Comparison of ENCODE assay signal across 16 cellular contexts in genomic region chr1:171161431-171161830, GRCh38. TPM values are rescaled to one million over a fixed set of nuclear protein-coding genes. Genes with fewer than 3 reads are reported as not detected.
"Had no signal": no experiment of that assay in that cellular context is flagged by ENCODE, and none has a peak within 500 bp of the region (broad histone marks: within the 10 kb centered on the region; RNA-seq: fewer than 3 reads in every experiment).

No MANE protein-coding gene starts in this region.

- ATAC-seq: activated CD8-positive, alpha-beta T cell treated with anti-CD3 and anti-CD28 coated beads, Interleukin-2, amount 10 ng/mL, durations not matched to agents 7 days and 5 days; activated naive CD8-positive, alpha-beta T cell treated with anti-CD3 and anti-CD28 coated beads, Interleukin-2, amount 50 U/mL, for 24 hours; activated T-cell treated with anti-CD3 and anti-CD28 coated beads, Interleukin-2, amount 50 U/mL, for 4 hours had no signal

- H3K4me3 ChIP-seq: lung, tibial nerve had no signal

- H3K27ac ChIP-seq: tibial nerve had no signal

- DNase-seq: activated CD4-positive, alpha-beta T cell treated with anti-CD3 and anti-CD28 coated beads, Interleukin-2, amount 10 ng/mL, durations not matched to agents 7 days and 5 days; activated CD8-positive, alpha-beta memory T cell treated with anti-CD3 and anti-CD28 coated beads, Interleukin-2, amount 50 U/mL, for 4 hours; activated CD8-positive, alpha-beta T cell treated with anti-CD3 and anti-CD28 coated beads, Interleukin-2, amount 10 ng/mL, durations not matched to agents 7 days and 5 days; activated effector memory CD4-positive, alpha-beta T cell treated with Interleukin-2 at 50 U/mL for 16 hours; activated naive CD4-positive, alpha-beta T cell treated with anti-CD3 and anti-CD28 coated beads, Interleukin-2, amount 10 ng/mL, durations not matched to agents 7 days and 5 days; activated naive CD8-positive, alpha-beta T cell treated with anti-CD3 and anti-CD28 coated beads, Interleukin-2, amount 50 U/mL, for 24 hours; activated T-cell treated with anti-CD3 and anti-CD28 coated beads, Interleukin-2, amount 50 U/mL, for 4 hours; anterior cingulate cortex; cortex of kidney; occipital lobe; stimulated activated CD4-positive, alpha-beta T cell treated with anti-CD3 and anti-CD28 coated beads, Interleukin-2, amount 100 ng/mL, for 24 hours; T1000 had no signal

- H3K27me3 ChIP-seq: tibial nerve had no signal

- H3K36me3 ChIP-seq: tibial nerve had no signal

- H3K9me3 ChIP-seq: tibial nerve had no signal

RNA-seq across cellular contexts. Expression of gene FMO2, which starts 23.7 kb away (rescaled TPM):
- total RNA-seq: activated CD4-positive, alpha-beta T cell treated with anti-CD3 and anti-CD28 coated beads, Interleukin-2, amount 10 ng/mL, durations not matched to agents 7 days and 5 days; activated CD8-positive, alpha-beta T cell treated with anti-CD3 and anti-CD28 coated beads, Interleukin-2, amount 10 ng/mL, durations not matched to agents 7 days and 5 days; myocyte; T-helper 1 cell treated with Interleukin-12 subunit alpha and Interleukin-12 subunit beta and Interleukin-4 antibody, amounts not matched to agents 30 ng/mL and 1 ng/mL, for 36 hours had no signal
